ENCODE assay signal across 30 cellular contexts in genomic region chr3:43344520-43344919, GRCh38. TPM values are rescaled to one million over a fixed set of nuclear protein-coding genes. Genes with fewer than 3 reads are reported as not detected.
A peak's percentile ranks its signal among the peaks of the same experiment; 100 is the strongest.
DNase-seq lines count a peak whose midpoint lies in the region; ATAC-seq and TF ChIP-seq lines count a peak whose summit lies in the region.
"Had no signal": no experiment of that assay in that cellular context is flagged by ENCODE, and none has a peak within 500 bp of the region (broad histone marks: within the 10 kb centered on the region; RNA-seq: fewer than 3 reads in every experiment).

No MANE protein-coding gene starts in this region.

- no peak for DNase-seq in T-helper 2 cell treated with Interferon-gamma antibody and Interleukin-4, amounts not matched to agents 5 μg/mL and 100 μg/mL, for 36 hours (ENCODE audit: low spot score)
- DNase-seq in T-helper 2 cell (no peak), DMS79 treated with DMSO at 0.1 percent for 48 hours (lab: John Stamatoyannopoulos, UW) (no peak), MV-4-11 (lab: John Stamatoyannopoulos, UW) (no peak)
- no peak for DNase-seq in CD4-positive, CD25-positive, alpha-beta regulatory T cell
- no peak for DNase-seq in activated CD8-positive, alpha-beta T cell treated with anti-CD3 and anti-CD28 coated beads for 36 hours
- no peak for DNase-seq in naive thymus-derived CD4-positive, alpha-beta T cell
- DNase-seq: 8988T; activated CD4-positive, alpha-beta T cell treated with anti-CD3 and anti-CD28 coated beads for 48 hours; activated CD8-positive, alpha-beta memory T cell treated with anti-CD3 and anti-CD28 coated beads, Interleukin-2, amount 50 U/mL, for 48 hours; activated gamma-delta T cell; amniotic stem cell; heart right ventricle; IMR-90; NCI-H146; NCI-H2107; NCI-H345; NCI-H69; PC-3; psoas muscle; sigmoid colon; SK-N-SH; stimulated activated CD4-positive, alpha-beta T cell treated with anti-CD3 and anti-CD28 coated beads, Interleukin-4, amount 100 ng/mL, for 24 hours; T-helper 9 cell had no signal

- H3K4me3 ChIP-seq in CD4-positive, CD25-positive, alpha-beta regulatory T cell (ENCODE audit: low read depth, low read length) = no peak overlapping the region
- no peak overlapping the region for H3K4me3 ChIP-seq in naive thymus-derived CD4-positive, alpha-beta T cell (ENCODE audit: low read length)
- H3K4me3 ChIP-seq: GM23338, heart right ventricle, psoas muscle, sigmoid colon had no signal

- no peak for ATAC-seq in CD4-positive, CD25-positive, alpha-beta regulatory T cell (ENCODE audit: low read depth in 2 of 2)
- ATAC-seq in activated CD8-positive, alpha-beta T cell treated with anti-CD3 and anti-CD28 coated beads for 36 hours = no peak
- ATAC-seq in naive thymus-derived CD4-positive, alpha-beta T cell = no peak
- no peak for ATAC-seq in HG03196 (IDR thresholded peaks at IDR 0.05; ENCODE audit: unreplicated experiment)
- ATAC-seq: heart right ventricle, PC-3, psoas muscle had no signal

- H3K9me3 ChIP-seq in CD4-positive, CD25-positive, alpha-beta regulatory T cell (ENCODE audit: control insufficient read depth in 2 of 2, low read length in 2 of 2) = no peaks in the 10 kb centered on the region
- no peaks in the 10 kb centered on the region for H3K9me3 ChIP-seq in naive thymus-derived CD4-positive, alpha-beta T cell (ENCODE audit: control insufficient read depth in 2 of 3, low read length in 3 of 3)
- H3K9me3 ChIP-seq: psoas muscle, sigmoid colon, SK-N-SH had no signal

- peak overlapping the region; percentile 55 for H3K27ac Mint-ChIP-seq in T-helper 2 cell treated with Interferon-gamma antibody and Interleukin-4, amounts not matched to agents 5 μg/mL and 100 μg/mL, for 36 hours
- peak overlapping the region; percentile 78 to 91 (median 80) for H3K27ac Mint-ChIP-seq in CD4-positive, CD25-positive, alpha-beta regulatory T cell
- peak overlapping the region; percentile 41 for H3K27ac Mint-ChIP-seq in activated CD8-positive, alpha-beta T cell treated with anti-CD3 and anti-CD28 coated beads for 36 hours
- peak overlapping the region; percentile 55 to 96 (median 91) for H3K27ac Mint-ChIP-seq in naive thymus-derived CD4-positive, alpha-beta T cell
- H3K27ac Mint-ChIP-seq: type B pancreatic cell had no signal

- intact Hi-C loops in activated CD8-positive, alpha-beta T cell treated with anti-CD3 and anti-CD28 coated beads for 36 hours (cut with micrococcal nuclease) = no loop called here
- intact Hi-C loops in naive thymus-derived CD4-positive, alpha-beta T cell (cut with micrococcal nuclease) = no loop called here

- H3K4me3 Mint-ChIP-seq in T-helper 2 cell treated with Interferon-gamma antibody and Interleukin-4, amounts not matched to agents 5 μg/mL and 100 μg/mL, for 36 hours = peak overlapping the region; percentile 9
- no peak overlapping the region for H3K4me3 Mint-ChIP-seq in CD4-positive, CD25-positive, alpha-beta regulatory T cell
- no peak overlapping the region for H3K4me3 Mint-ChIP-seq in activated CD8-positive, alpha-beta T cell treated with anti-CD3 and anti-CD28 coated beads for 36 hours
- H3K4me3 Mint-ChIP-seq in naive thymus-derived CD4-positive, alpha-beta T cell = peak overlapping the region in 7 of 10 donors; percentile 14 to 73 (median 36)
- H3K4me3 Mint-ChIP-seq: brain, GM23338, type B pancreatic cell had no signal

- H3K27me3 ChIP-seq in CD4-positive, CD25-positive, alpha-beta regulatory T cell (ENCODE audit: control insufficient read depth, insufficient read depth, low read length) = no peaks in the 10 kb centered on the region
- no peaks in the 10 kb centered on the region for H3K27me3 ChIP-seq in naive thymus-derived CD4-positive, alpha-beta T cell (ENCODE audit: control insufficient read depth in 2 of 2, insufficient read depth in 2 of 2, low read length in 2 of 2)
- H3K27me3 ChIP-seq: heart right ventricle, sigmoid colon had no signal

- no peaks in the 10 kb centered on the region for H3K27me3 Mint-ChIP-seq in T-helper 2 cell treated with Interferon-gamma antibody and Interleukin-4, amounts not matched to agents 5 μg/mL and 100 μg/mL, for 36 hours (ENCODE audit: low read depth)
- H3K27me3 Mint-ChIP-seq in CD4-positive, CD25-positive, alpha-beta regulatory T cell = no peaks in the 10 kb centered on the region
- H3K27me3 Mint-ChIP-seq in activated CD8-positive, alpha-beta T cell treated with anti-CD3 and anti-CD28 coated beads for 36 hours = no peaks in the 10 kb centered on the region
- no peaks in the 10 kb centered on the region for H3K27me3 Mint-ChIP-seq in naive thymus-derived CD4-positive, alpha-beta T cell
- H3K27me3 Mint-ChIP-seq: brain, type B pancreatic cell had no signal

- H3K36me3 ChIP-seq in CD4-positive, CD25-positive, alpha-beta regulatory T cell (ENCODE audit: control insufficient read depth, insufficient read depth, low read length) = peaks cover 89% of the 10 kb centered on the region
- peaks cover 18 to 78% (median 36%) of the 10 kb centered on the region in 3 experiments for H3K36me3 ChIP-seq in naive thymus-derived CD4-positive, alpha-beta T cell (ENCODE audit: control insufficient read depth in 2 of 3, insufficient read depth in 3 of 3, low read length in 3 of 3)

- CTCF ChIA-PET in activated CD8-positive, alpha-beta T cell treated with anti-CD3 and anti-CD28 coated beads for 36 hours (lab: Charles Lee) = interaction anchor here (1.4 to 2.5 kb wide), 3 partner anchors 10 to 159 kb away, joined by 3 to 12 read pairs (median 5); no protein-coding TSS in a partner anchor
- CTCF ChIA-PET in naive thymus-derived CD4-positive, alpha-beta T cell (lab: Charles Lee) = interaction anchor here (0.9 to 3.2 kb wide), 2 partner anchors 128 to 182 kb away, joined by 3 to 12 read pairs; no protein-coding TSS in a partner anchor

- POLR2A ChIA-PET in activated CD8-positive, alpha-beta T cell treated with anti-CD3 and anti-CD28 coated beads for 36 hours (lab: Charles Lee) = interaction anchor here (1.6 kb wide), 1 partner anchor 30 kb away, joined by 4 read pairs; no protein-coding TSS in a partner anchor
- POLR2A ChIA-PET in naive thymus-derived CD4-positive, alpha-beta T cell (lab: Charles Lee) = interaction anchor here (0.6 to 3.5 kb wide), 7 partner anchors 10 to 395 kb away, joined by 3 to 22 read pairs (median 8); partner anchors contain the start of gene SNRK

- H3K9me3 Mint-ChIP-seq in T-helper 2 cell treated with Interferon-gamma antibody and Interleukin-4, amounts not matched to agents 5 μg/mL and 100 μg/mL, for 36 hours = peaks cover 5% of the 10 kb centered on the region
- peaks cover 0 to 5% (median 0%) of the 10 kb centered on the region in 7 donors for H3K9me3 Mint-ChIP-seq in CD4-positive, CD25-positive, alpha-beta regulatory T cell
- peaks cover 14% of the 10 kb centered on the region for H3K9me3 Mint-ChIP-seq in activated CD8-positive, alpha-beta T cell treated with anti-CD3 and anti-CD28 coated beads for 36 hours
- H3K9me3 Mint-ChIP-seq in naive thymus-derived CD4-positive, alpha-beta T cell = peaks cover 0 to 9% (median 0%) of the 10 kb centered on the region in 11 donors
- H3K9me3 Mint-ChIP-seq: GM23338 had no signal

- no peak overlapping the region for H3K27ac ChIP-seq in CD4-positive, CD25-positive, alpha-beta regulatory T cell (ENCODE audit: insufficient read depth, low read length, poor library complexity, severe bottlenecking)
- no peak overlapping the region for H3K27ac ChIP-seq in naive thymus-derived CD4-positive, alpha-beta T cell (ENCODE audit: low read depth, low read length)
- H3K27ac ChIP-seq: C4-2B, psoas muscle, VCaP had no signal

- peaks cover 38% of the 10 kb centered on the region for H3K4me1 ChIP-seq in CD4-positive, CD25-positive, alpha-beta regulatory T cell (ENCODE audit: control insufficient read depth, insufficient read depth, low read length, poor library complexity, severe bottlenecking)
- peaks cover 64 to 81% of the 10 kb centered on the region in 2 donors for H3K4me1 ChIP-seq in naive thymus-derived CD4-positive, alpha-beta T cell (ENCODE audit: control insufficient read depth in 2 of 2, insufficient read depth in 2 of 2, low read length in 2 of 2)

- H3K36me3 Mint-ChIP-seq in T-helper 2 cell treated with Interferon-gamma antibody and Interleukin-4, amounts not matched to agents 5 μg/mL and 100 μg/mL, for 36 hours (ENCODE audit: low read depth) = peaks cover 87% of the 10 kb centered on the region
- H3K36me3 Mint-ChIP-seq in CD4-positive, CD25-positive, alpha-beta regulatory T cell = peaks cover 75% of the 10 kb centered on the region
- peaks cover 83% of the 10 kb centered on the region for H3K36me3 Mint-ChIP-seq in activated CD8-positive, alpha-beta T cell treated with anti-CD3 and anti-CD28 coated beads for 36 hours (ENCODE audit: low read depth)
- H3K36me3 Mint-ChIP-seq in naive thymus-derived CD4-positive, alpha-beta T cell = peaks cover 20 to 84% (median 74%) of the 10 kb centered on the region in 5 donors

- H3K4me1 Mint-ChIP-seq in T-helper 2 cell treated with Interferon-gamma antibody and Interleukin-4, amounts not matched to agents 5 μg/mL and 100 μg/mL, for 36 hours (ENCODE audit: low read depth) = peaks cover 58% of the 10 kb centered on the region
- H3K4me1 Mint-ChIP-seq in CD4-positive, CD25-positive, alpha-beta regulatory T cell = peaks cover 30 to 72% (median 55%) of the 10 kb centered on the region in 4 donors
- H3K4me1 Mint-ChIP-seq in activated CD8-positive, alpha-beta T cell treated with anti-CD3 and anti-CD28 coated beads for 36 hours (ENCODE audit: low read depth) = peaks cover 83% of the 10 kb centered on the region
- H3K4me1 Mint-ChIP-seq in naive thymus-derived CD4-positive, alpha-beta T cell = peaks cover 39 to 87% (median 74%) of the 10 kb centered on the region in 7 donors

- TF ChIP-seq CTCF in activated CD8-positive, alpha-beta T cell treated with anti-CD3 and anti-CD28 coated beads for 36 hours (IDR thresholded peaks at IDR 0.05) = no peak

RNA-seq across cellular contexts. Expression of gene SNRK, which starts 58.2 kb away (rescaled TPM):
- total RNA-seq in CD4-positive, CD25-positive, alpha-beta regulatory T cell = 158 TPM
- 10 to 100 TPM; 40.7 to 56.9 (median 48.1) TPM for polyA plus RNA-seq in CD4-positive, CD25-positive, alpha-beta regulatory T cell
- total RNA-seq in activated CD8-positive, alpha-beta T cell treated with anti-CD3 and anti-CD28 coated beads for 36 hours = 10 to 100 TPM; 28.9 to 29.2 TPM
- 100 to 1,000 TPM in 4 of 5 experiments, 10 to 100 TPM in 1; 71.9 to 176 (median 146) TPM for total RNA-seq in naive thymus-derived CD4-positive, alpha-beta T cell
- polyA plus RNA-seq in naive thymus-derived CD4-positive, alpha-beta T cell = 10 to 100 TPM; 63.4 to 66.2 TPM

Comparison
In these comparisons a context has a peak if more than half of its experiments do, and no peak if none do; other contexts are left out.
1. H3K27ac Mint-ChIP-seq: peak in every context shown above with its lines; median percentile 91 in naive thymus-derived CD4-positive, alpha-beta T cell; 80 in CD4-positive, CD25-positive, alpha-beta regulatory T cell; 55 in T-helper 2 cell treated with Interferon-gamma antibody and Interleukin-4, amounts not matched to agents 5 μg/mL and 100 μg/mL, for 36 hours; 41 in activated CD8-positive, alpha-beta T cell treated with anti-CD3 and anti-CD28 coated beads for 36 hours.
2. H3K4me3 Mint-ChIP-seq: peak in T-helper 2 cell treated with Interferon-gamma antibody and Interleukin-4, amounts not matched to agents 5 μg/mL and 100 μg/mL, for 36 hours (single experiment) and naive thymus-derived CD4-positive, alpha-beta T cell (7 of 10); none in CD4-positive, CD25-positive, alpha-beta regulatory T cell (0 of 4) and activated CD8-positive, alpha-beta T cell treated with anti-CD3 and anti-CD28 coated beads for 36 hours (single experiment).